8 cellular contexts compared by ENCODE assay signal in the genomic region with DNA sequence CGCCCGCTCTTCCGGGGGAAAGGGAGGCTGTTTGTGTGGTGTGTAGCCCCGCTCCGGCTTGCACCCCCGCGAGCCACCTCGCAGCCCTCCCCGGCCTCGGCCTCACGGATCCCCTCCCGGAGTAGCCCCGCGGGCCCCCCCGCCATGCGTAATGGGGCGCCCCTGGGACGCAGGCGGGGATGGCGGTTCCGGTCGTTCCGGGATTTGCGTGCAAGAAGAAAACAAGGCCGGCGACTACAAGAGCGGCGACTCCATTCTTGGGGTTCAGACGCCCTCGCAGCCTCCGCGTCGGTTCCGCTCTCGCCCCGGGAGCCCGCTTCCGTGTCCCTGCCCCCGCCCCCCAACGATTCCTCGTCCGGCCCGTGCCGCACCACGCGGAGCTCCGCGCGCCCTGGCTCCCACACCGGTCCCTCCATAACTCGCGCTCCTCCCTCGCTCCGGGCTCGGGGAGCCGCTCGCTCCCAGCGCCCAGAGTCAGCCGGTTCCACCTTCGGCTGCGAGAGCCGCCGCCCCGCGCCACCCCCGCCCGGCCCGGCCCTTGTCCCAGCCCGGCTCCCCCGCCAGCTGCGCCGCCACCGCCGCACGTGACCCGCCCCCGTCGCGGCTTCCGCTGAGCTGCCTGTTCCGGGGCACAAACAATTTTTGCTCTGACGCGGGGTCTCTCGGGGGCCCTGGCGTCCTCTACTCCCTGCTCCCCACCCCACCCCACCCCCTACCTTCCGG.
A peak's percentile ranks its signal among the peaks of the same experiment; 100 is the strongest.
DNase-seq lines count a peak whose midpoint lies in the region; ATAC-seq, FAIRE-seq and TF ChIP-seq lines count a peak whose summit lies in the region.

No MANE protein-coding gene starts in this region.

- ATAC-seq in HG03342 (IDR thresholded peaks at IDR 0.05; ENCODE audit: unreplicated experiment) (peak; percentile 18), GM19455 (IDR thresholded peaks at IDR 0.05; ENCODE audit: unreplicated experiment) (no peak)

- TF ChIP-seq CTCF in VCaP (conservative IDR thresholded peaks at IDR 0.05) (no peak), bronchial epithelial cell (IDR thresholded peaks at IDR 0.05; ENCODE audit: insufficient read depth, low read length, severe bottlenecking) (no peak)

- H3K27me3 ChIP-seq in bronchial epithelial cell (ENCODE audit: control insufficient read depth, insufficient read depth, low read length), result no peaks in the 10 kb centered on the region

- H3K36me3 ChIP-seq in bronchial epithelial cell (ENCODE audit: control insufficient read depth, insufficient read depth, low read length), result no peaks in the 10 kb centered on the region

- peak overlapping the region; percentile 33 for H3K4me3 ChIP-seq in bronchial epithelial cell (ENCODE audit: low read depth, low read length)

- no peak for FAIRE-seq in bronchial epithelial cell (lab: Jason Lieb, UNC)

- DNase-seq in NCI-H1092 treated with DMSO at 0.1 percent for 48 hours (lab: John Stamatoyannopoulos, UW) (peak; percentile 67), NCI-H1092 (lab: John Stamatoyannopoulos, UW) (no peak), bronchial epithelial cell (ENCODE audit: low read depth) (no peak), kidney tubule cell (ENCODE audit: low spot score) (peak; percentile 19)
- DNase-seq in stimulated activated CD4-positive, alpha-beta T cell treated with anti-CD3 and anti-CD28 coated beads, Interleukin-1b, Interleukin-23, amount 100 ng/mL, for 48 hours, result peak; percentile 76

- peak overlapping the region; percentile 98 for H3K27ac ChIP-seq in VCaP

Comparison
In these comparisons a context has a peak if more than half of its experiments do, and no peak if none do; other contexts are left out.
1. DNase-seq: peak in NCI-H1092 treated with DMSO at 0.1 percent for 48 hours (single experiment), kidney tubule cell (single experiment) and stimulated activated CD4-positive, alpha-beta T cell treated with anti-CD3 and anti-CD28 coated beads, Interleukin-1b, Interleukin-23, amount 100 ng/mL, for 48 hours (single experiment); none in NCI-H1092 (single experiment) and bronchial epithelial cell (single experiment).